ENCODE assay signal across 16 cellular contexts in the genomic region with DNA sequence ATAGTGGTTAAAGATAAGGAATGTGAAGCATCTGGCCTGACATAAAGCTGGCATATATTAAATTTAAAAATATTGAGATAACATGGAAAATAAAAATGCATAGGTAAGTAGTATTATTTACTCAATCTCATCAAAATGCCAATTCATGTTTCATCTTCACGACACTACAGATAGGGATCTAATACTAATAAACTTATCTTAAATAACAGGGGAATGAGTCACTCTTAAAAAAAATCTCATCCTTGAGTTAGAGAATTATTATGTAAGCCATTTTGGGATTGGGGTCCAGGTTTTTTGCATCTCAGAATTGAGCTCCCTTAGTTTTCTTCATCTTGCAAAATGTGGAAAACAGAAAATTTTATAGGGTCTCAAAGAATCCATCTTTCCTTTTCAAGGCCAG.
DNase-seq lines count a peak whose midpoint lies in the region; ATAC-seq, FAIRE-seq and TF ChIP-seq lines count a peak whose summit lies in the region.
"Had no signal": no experiment of that assay in that cellular context is flagged by ENCODE, and none has a peak within 500 bp of the region (broad histone marks: within the 10 kb centered on the region; RNA-seq: fewer than 3 reads in every experiment).

No MANE protein-coding gene starts in this region.

- H3K4ac ChIP-seq in IMR-90 (ENCODE audit: low read depth, low read length): no peak overlapping the region

- H4K5ac ChIP-seq in IMR-90 (ENCODE audit: low read depth, low read length): no peak overlapping the region

- POLR2A ChIA-PET in IMR-90 (lab: Charles Lee; ENCODE audit: unreplicated experiment) (no interaction called here), endothelial cell of umbilical vein (lab: Charles Lee) (no interaction called here)

- H3K36me3 ChIP-seq in IMR-90 (ENCODE audit: control insufficient read depth, insufficient read depth, low read length): no peaks in the 10 kb centered on the region
- no peaks in the 10 kb centered on the region for H3K36me3 ChIP-seq in endothelial cell of umbilical vein (ENCODE audit: control insufficient read depth in 2 of 2, extremely low read depth in 1 of 2, insufficient read depth in 2 of 2, low read length in 2 of 2)
- H3K36me3 ChIP-seq: BE2C, HAP-1 had no signal

- H3K27me3 ChIP-seq in IMR-90 (ENCODE audit: control insufficient read depth, insufficient read depth, low read length) (no peaks in the 10 kb centered on the region), endothelial cell of umbilical vein (ENCODE audit: control insufficient read depth in 2 of 2, insufficient read depth in 2 of 2, low read length in 2 of 2) (no peaks in the 10 kb centered on the region)
- H3K27me3 ChIP-seq: BE2C had no signal

- H2AK9ac ChIP-seq in IMR-90 (replicated peaks; ENCODE audit: low read depth, low read length, poor library complexity): no peak overlapping the region

- H3K9me1 ChIP-seq in IMR-90 (ENCODE audit: insufficient read depth, low read length) (no peaks in the 10 kb centered on the region), endothelial cell of umbilical vein (replicated peaks; ENCODE audit: control insufficient read depth, extremely low read depth, insufficient read depth, low read length) (no peaks in the 10 kb centered on the region)

- no peak overlapping the region for H3K4me3 Mint-ChIP-seq in natural killer cell treated with Interleukin-12 subunit alpha and Interleukin-12 subunit beta and Interleukin-15 and Interleukin-18, amount 100 ng/mL, for 72 hours

- no peak for FAIRE-seq in endothelial cell of umbilical vein (lab: Jason Lieb, UNC)
- FAIRE-seq: GM19239, H1, HepG2 had no signal

- peaks cover 10% of the 10 kb centered on the region for H3K9me3 Mint-ChIP-seq in natural killer cell treated with Interleukin-12 subunit alpha and Interleukin-12 subunit beta and Interleukin-15 and Interleukin-18, amount 100 ng/mL, for 72 hours

- no peak overlapping the region for H3K18ac ChIP-seq in IMR-90 (ENCODE audit: low read depth, low read length)

- CTCF ChIA-PET in IMR-90 (lab: Yijun Ruan, JAX): interaction anchor here (1.7 kb wide), 1 partner anchor 71 kb away, joined by 3 read pairs; no protein-coding TSS in a partner anchor
- CTCF ChIA-PET in endothelial cell of umbilical vein (lab: Charles Lee): interaction anchor here (1.1 to 2.8 kb wide), 4 partner anchors 9 to 88 kb away, joined by 3 to 13 read pairs (median 4); no protein-coding TSS in a partner anchor

- H3K27ac ChIP-seq in IMR-90 (ENCODE audit: insufficient read depth, low read length): no peak overlapping the region
- H3K27ac ChIP-seq in endothelial cell of umbilical vein (ENCODE audit: insufficient read depth, low read depth, low read length): no peak overlapping the region
- H3K27ac ChIP-seq: C4-2B had no signal

- H3K14ac ChIP-seq in IMR-90 (replicated peaks; ENCODE audit: low read depth, low read length): no peak overlapping the region

- DNase-seq in EL: peak; percentile 22
- no peak for DNase-seq in IMR-90
- DNase-seq in endothelial cell of umbilical vein (ENCODE audit: low read depth, low spot score): no peak
- DNase-seq in activated naive CD4-positive, alpha-beta T cell (lab: John Stamatoyannopoulos, UW): no peak
- DNase-seq in NCI-H2081 (lab: John Stamatoyannopoulos, UW): no peak
- no peak for DNase-seq in natural killer cell treated with Interleukin-12 subunit alpha and Interleukin-12 subunit beta and Interleukin-15 and Interleukin-18, amount 100 ng/mL, for 72 hours (ENCODE audit: low spot score)
- DNase-seq in RKO (ENCODE audit: low spot score): no peak
- DNase-seq: BE2C; CD4-positive, alpha-beta memory T cell; DMS79; GF-D8 had no signal

- no peak overlapping the region for H3K23ac ChIP-seq in IMR-90 (ENCODE audit: low read depth, low read length)

- H3K4me2 ChIP-seq in IMR-90 (ENCODE audit: low read depth, low read length): no peak overlapping the region
- H3K4me2 ChIP-seq in endothelial cell of umbilical vein (ENCODE audit: insufficient read depth, low read length): no peak overlapping the region

- no peaks in the 10 kb centered on the region for H3K79me1 ChIP-seq in IMR-90 (ENCODE audit: low read depth in 1 of 2, low read length in 2 of 2)

- no peak overlapping the region for H2BK20ac ChIP-seq in IMR-90 (ENCODE audit: low read depth, low read length)

- H3K4me1 ChIP-seq in IMR-90 (ENCODE audit: control insufficient read depth, insufficient read depth, low read length) (peaks cover 5% of the 10 kb centered on the region; the same call in 1 of the 2 replicates), endothelial cell of umbilical vein (ENCODE audit: control insufficient read depth, extremely low read depth, insufficient read depth, low read length) (peaks cover 22% of the 10 kb centered on the region)
- H3K4me1 ChIP-seq: BE2C, HAP-1 had no signal

- no peak overlapping the region for H4K91ac ChIP-seq in IMR-90 (ENCODE audit: insufficient read depth, low read depth, low read length)

- TF ChIP-seq CTCF in IMR-90 (conservative IDR thresholded peaks at IDR 0.05; ENCODE audit: low read depth, low read length) (no peak), endothelial cell of umbilical vein (IDR thresholded peaks at IDR 0.05; ENCODE audit: extremely low read depth in 1 of 2, insufficient read depth in 1 of 2, low read depth in 1 of 2, low read length in 2 of 2) (no peak)

- H3K56ac ChIP-seq in IMR-90 (ENCODE audit: extremely low read depth, insufficient read depth, low read length): no peak overlapping the region

- no peak overlapping the region for H4K8ac ChIP-seq in IMR-90 (ENCODE audit: low read depth in 2 of 2, low read length in 2 of 2)

- no peak overlapping the region for H2BK15ac ChIP-seq in IMR-90 (ENCODE audit: low read depth, low read length)

- no peak overlapping the region for H3K4me3 ChIP-seq in IMR-90 (ENCODE audit: insufficient read depth, low read depth, low read length)
- H3K4me3 ChIP-seq in endothelial cell of umbilical vein (replicated peaks in 1 of 3; ENCODE audit: insufficient read depth in 1 of 3, low read depth in 1 of 3, low read length in 3 of 3): no peak overlapping the region
- H3K4me3 ChIP-seq: HAP-1 had no signal

- H3K36me3 Mint-ChIP-seq in natural killer cell treated with Interleukin-12 subunit alpha and Interleukin-12 subunit beta and Interleukin-15 and Interleukin-18, amount 100 ng/mL, for 72 hours: no peaks in the 10 kb centered on the region
- H3K36me3 Mint-ChIP-seq: CD4-positive, alpha-beta memory T cell had no signal

- no peak overlapping the region for H3K27ac Mint-ChIP-seq in natural killer cell treated with Interleukin-12 subunit alpha and Interleukin-12 subunit beta and Interleukin-15 and Interleukin-18, amount 100 ng/mL, for 72 hours

- no peaks in the 10 kb centered on the region for H3K4me1 Mint-ChIP-seq in natural killer cell treated with Interleukin-12 subunit alpha and Interleukin-12 subunit beta and Interleukin-15 and Interleukin-18, amount 100 ng/mL, for 72 hours (ENCODE audit: low read depth in 2 of 2)

- H2AK5ac ChIP-seq in IMR-90 (ENCODE audit: low read depth, low read length): no peak overlapping the region

- H4K20me1 ChIP-seq in IMR-90 (ENCODE audit: insufficient read depth, low read length) (no peaks in the 10 kb centered on the region), endothelial cell of umbilical vein (replicated peaks; ENCODE audit: control insufficient read depth, extremely low read depth, insufficient read depth, low read length) (no peaks in the 10 kb centered on the region)

- TF ChIP-seq POLR2A in IMR-90 (IDR thresholded peaks at IDR 0.05; ENCODE audit: low read depth, low read length) (no peak), endothelial cell of umbilical vein (IDR thresholded peaks at IDR 0.05; ENCODE audit: low read depth, low read length) (no peak)

- no CpG with 5 or more reads among the region's 1 CpG for WGBS in IMR-90 (ENCODE audit: extremely low coverage in 2 of 2, insufficient read length in 1 of 2), 2 experiments

- no peaks in the 10 kb centered on the region for H3K27me3 Mint-ChIP-seq in natural killer cell treated with Interleukin-12 subunit alpha and Interleukin-12 subunit beta and Interleukin-15 and Interleukin-18, amount 100 ng/mL, for 72 hours
- H3K27me3 Mint-ChIP-seq: CD4-positive, alpha-beta memory T cell had no signal

- H3K9ac ChIP-seq in IMR-90 (ENCODE audit: low read depth, low read length): no peak overlapping the region
- H3K9ac ChIP-seq in endothelial cell of umbilical vein (replicated peaks; ENCODE audit: extremely low read depth, insufficient read depth, low read length): no peak overlapping the region

- dilution Hi-C loops in IMR-90 (cut with HindIII; ENCODE audit: low sequenced_read_pairs, unreplicated experiment) (no loop called here), endothelial cell of umbilical vein (cut with MboI; ENCODE audit: extremely low pct_ligation_motif_present, low sequenced_read_pairs) (no loop called here)

- no peak for TF ChIP-seq RAD21 in IMR-90 (IDR thresholded peaks at IDR 0.05; ENCODE audit: low read length)

- H3K79me2 ChIP-seq in endothelial cell of umbilical vein (ENCODE audit: control insufficient read depth, insufficient read depth, low read length): no peaks in the 10 kb centered on the region

- no peak overlapping the region for H2BK120ac ChIP-seq in IMR-90 (ENCODE audit: low read depth, low read length)

- BruUV-seq in IMR-90 (replicated peaks; lab: Mats Ljungman, UMichigan): no TSS peak
- no TSS peak for BruUV-seq in endothelial cell of umbilical vein (replicated peaks; lab: Mats Ljungman, UMichigan)

- H3K9me3 ChIP-seq in IMR-90 (ENCODE audit: control insufficient read depth, insufficient read depth, low read length) (no peaks in the 10 kb centered on the region), endothelial cell of umbilical vein (replicated peaks; ENCODE audit: control insufficient read depth, insufficient read depth, low read length) (no peaks in the 10 kb centered on the region)
- H3K9me3 ChIP-seq: BE2C, HAP-1 had no signal

- H2AFZ ChIP-seq in IMR-90 (replicated peaks; ENCODE audit: low read length, poor library complexity) (no peak overlapping the region), endothelial cell of umbilical vein (ENCODE audit: low read depth, low read length) (no peak overlapping the region)

- intact Hi-C loops in IMR-90 (cut with micrococcal nuclease): no loop called here
- intact Hi-C loops in endothelial cell of umbilical vein (cut with micrococcal nuclease): no loop called here

- ATAC-seq in IMR-90 (ENCODE audit: low read depth): no peak
- no peak for ATAC-seq in natural killer cell treated with Interleukin-12 subunit alpha and Interleukin-12 subunit beta and Interleukin-15 and Interleukin-18, amount 100 ng/mL, for 72 hours
- ATAC-seq: HepG2 had no signal

- in situ Hi-C loops in IMR-90 (cut with MboI; ENCODE audit: low sequenced_read_pairs): no loop called here

- H2BK5ac ChIP-seq in IMR-90 (ENCODE audit: low read depth, low read length, poor library complexity, severe bottlenecking): no peak overlapping the region

TF ChIP-seq in IMR-90, 13 proteins besides CTCF, POLR2A, EP300 and RAD21:
- TF ChIP-seq MXI1 (IDR thresholded peaks at IDR 0.05; ENCODE audit: borderline replicate concordance, low read depth, low read length) (no peak), MAFK (IDR thresholded peaks at IDR 0.05; ENCODE audit: low read depth, low read length) (0 out of 2 replicates have a peak, but pooled peaks have one; percentile 16)

TF ChIP-seq in endothelial cell of umbilical vein, 7 proteins besides CTCF, POLR2A, EP300 and RAD21 (continues in another document):
- TF ChIP-seq MYC (IDR thresholded peaks at IDR 0.05; ENCODE audit: low read depth, low read length) (no peak), FOS (IDR thresholded peaks at IDR 0.05; ENCODE audit: borderline replicate concordance, insufficient read depth, low read length) (no peak)
